In genomic region chr2:218711550-218711929, GRCh38 we compare ENCODE assay signal across 1 cellular context.
TF ChIP-seq lines count a peak whose summit lies in the region.

No MANE protein-coding gene starts in this region.

TF ChIP-seq in GM23338, 12 proteins besides CTCF, POLR2A, EP300 and RAD21 (continued from another document):
- no peak for TF ChIP-seq REST (IDR thresholded peaks at IDR 0.05; ENCODE audit: unreplicated experiment)
